In genomic region chr2:230779141-230779523, GRCh38 we compare ENCODE assay signal across 12 cellular contexts.
DNase-seq lines count a peak whose midpoint lies in the region; ATAC-seq and TF ChIP-seq lines count a peak whose summit lies in the region.
"Had no signal": no experiment of that assay in that cellular context is flagged by ENCODE, and none has a peak within 500 bp of the region (broad histone marks: within the 10 kb centered on the region; RNA-seq: fewer than 3 reads in every experiment).

No MANE protein-coding gene starts in this region.

- peaks cover 5 to 25% (median 21%) of the 10 kb centered on the region in 3 experiments for H3K36me3 Mint-ChIP-seq in H9 (ENCODE audit: insufficient read depth in 1 of 3, low read depth in 3 of 3)
- peaks cover 87% of the 10 kb centered on the region for H3K36me3 Mint-ChIP-seq in activated CD8-positive, alpha-beta T cell treated with anti-CD3 and anti-CD28 coated beads, Interleukin-2, amount 10 ng/mL, durations not matched to agents 7 days and 5 days (ENCODE audit: low read depth)

- no peak overlapping the region for H3T11ph ChIP-seq in H9 (ENCODE audit: low read length)

- H3K23me2 ChIP-seq in H9 (ENCODE audit: insufficient read length, low read depth, low read length, poor library complexity, severe bottlenecking): no peaks in the 10 kb centered on the region

- peaks cover 3% of the 10 kb centered on the region; the same call in 1 of the 2 replicates for H3K79me2 ChIP-seq in H9 (ENCODE audit: insufficient read depth, low read length)

- H2AK5ac ChIP-seq in H9 (ENCODE audit: insufficient read length, low read length): no peak overlapping the region

- peak overlapping the region in 1 of 3 experiments; percentile 17; a peak in 1 of 7 replicates for H3K27ac Mint-ChIP-seq in H9
- H3K27ac Mint-ChIP-seq in activated CD8-positive, alpha-beta T cell treated with anti-CD3 and anti-CD28 coated beads, Interleukin-2, amount 10 ng/mL, durations not matched to agents 7 days and 5 days: peak overlapping the region; percentile 74

- H2BK15ac ChIP-seq in H9 (ENCODE audit: low read depth, low read length): no peak overlapping the region

- no peak overlapping the region for H2AFZ ChIP-seq in H9 (ENCODE audit: low read length)

- DNase-seq in H9 (no peak), mucosa of descending colon (no peak), SW 1271 (lab: John Stamatoyannopoulos, UW) (no peak), NCI-H2227 (lab: John Stamatoyannopoulos, UW; ENCODE audit: unreplicated experiment) (no peak), HAP-1 (ENCODE audit: low spot score in 2 of 2) (no peak)
- peak; percentile 60 for DNase-seq in activated CD8-positive, alpha-beta T cell treated with anti-CD3 and anti-CD28 coated beads, Interleukin-2, amount 10 ng/mL, durations not matched to agents 7 days and 5 days
- DNase-seq: brain microvascular endothelial cell; NCI-H2227 treated with DMSO at 0.1 percent for 48 hours; SHP77 treated with DMSO at 0.1 percent for 48 hours; stimulated activated CD4-positive, alpha-beta T cell treated with anti-CD3 and anti-CD28 coated beads, Interleukin-1b, Interleukin-23, amount 100 ng/mL, for 48 hours had no signal

- no peak overlapping the region for H2BK5ac ChIP-seq in H9 (ENCODE audit: insufficient read length, low read length)

- POLR2A ChIA-PET in activated CD8-positive, alpha-beta T cell treated with anti-CD3 and anti-CD28 coated beads, Interleukin-2, amount 10 ng/mL, durations not matched to agents 7 days and 5 days (lab: Charles Lee): interaction anchor here (1.4 to 2.3 kb wide), 2 partner anchors 18 to 65 kb away, joined by 5 to 7 read pairs; no protein-coding TSS in a partner anchor

- WGBS in H9 (ENCODE audit: extremely low coverage, insufficient read length, low lambda C conversion rate): no CpG with 5 or more reads among the region's 3 CpGs

- H3K4me3 ChIP-seq in mucosa of descending colon: no peak overlapping the region
- H3K4me3 ChIP-seq in HAP-1: no peak overlapping the region
- H3K4me3 ChIP-seq: thoracic aorta had no signal

- no peaks in the 10 kb centered on the region for H3K9me3 ChIP-seq in H9 (ENCODE audit: control insufficient read depth, low read depth, low read length)
- H3K9me3 ChIP-seq in mucosa of descending colon: no peaks in the 10 kb centered on the region
- H3K9me3 ChIP-seq in HAP-1: no peaks in the 10 kb centered on the region
- H3K9me3 ChIP-seq: thoracic aorta had no signal

- H4K91ac ChIP-seq in H9 (ENCODE audit: insufficient read length, low read depth, low read length): no peak overlapping the region

- intact Hi-C loops in mucosa of descending colon (cut with DNase I, micrococcal nuclease): no loop called here

- H3K23ac ChIP-seq in H9 (ENCODE audit: insufficient read length, low read depth, low read length): peak overlapping the region; percentile 2

- in situ Hi-C loops in HAP-1 (cut with MboI; ENCODE audit: low sequenced_read_pairs): no loop called here

- H2BK12ac ChIP-seq in H9 (ENCODE audit: insufficient read length, low read depth, low read length): no peak overlapping the region

- H3K27me3 Mint-ChIP-seq in H9 (ENCODE audit: low read depth): no peaks in the 10 kb centered on the region
- no peaks in the 10 kb centered on the region for H3K27me3 Mint-ChIP-seq in activated CD8-positive, alpha-beta T cell treated with anti-CD3 and anti-CD28 coated beads, Interleukin-2, amount 10 ng/mL, durations not matched to agents 7 days and 5 days (ENCODE audit: low read depth)

- no peaks in the 10 kb centered on the region for H3K27me3 ChIP-seq in H9 (ENCODE audit: insufficient read depth, low read length)
- no peaks in the 10 kb centered on the region for H3K27me3 ChIP-seq in HAP-1 (ENCODE audit: low read depth)
- H3K27me3 ChIP-seq: brain microvascular endothelial cell had no signal

- no peak overlapping the region for H2BK120ac ChIP-seq in H9 (ENCODE audit: low read depth, low read length, poor library complexity, severe bottlenecking)

- H3K18ac ChIP-seq in H9 (ENCODE audit: insufficient read length, low read depth, low read length): no peak overlapping the region

- H3K36me3 ChIP-seq in mucosa of descending colon (ENCODE audit: low read depth) (no peaks in the 10 kb centered on the region), HAP-1 (replicated peaks) (peaks cover 10% of the 10 kb centered on the region)
- H3K36me3 ChIP-seq: brain microvascular endothelial cell had no signal

- H3K4me1 ChIP-seq in H9 (ENCODE audit: insufficient read depth, low read length): no peaks in the 10 kb centered on the region
- H3K4me1 ChIP-seq in mucosa of descending colon (ENCODE audit: low read depth): no peaks in the 10 kb centered on the region
- no peaks in the 10 kb centered on the region for H3K4me1 ChIP-seq in HAP-1

- peaks cover 4% of the 10 kb centered on the region in 2 experiments; a peak in 4 of 5 replicates for H3K9me3 Mint-ChIP-seq in H9
- peaks cover 16% of the 10 kb centered on the region for H3K9me3 Mint-ChIP-seq in activated CD8-positive, alpha-beta T cell treated with anti-CD3 and anti-CD28 coated beads, Interleukin-2, amount 10 ng/mL, durations not matched to agents 7 days and 5 days (ENCODE audit: insufficient read depth)

- no peak overlapping the region for H3K4me3 Mint-ChIP-seq in H9
- peak overlapping the region; percentile 22 for H3K4me3 Mint-ChIP-seq in activated CD8-positive, alpha-beta T cell treated with anti-CD3 and anti-CD28 coated beads, Interleukin-2, amount 10 ng/mL, durations not matched to agents 7 days and 5 days

- no peak overlapping the region for H2BK20ac ChIP-seq in H9 (ENCODE audit: low read depth, low read length, poor library complexity, severe bottlenecking)

- peaks cover 12% of the 10 kb centered on the region in 2 experiments for H3K4me1 Mint-ChIP-seq in H9
- H3K4me1 Mint-ChIP-seq in activated CD8-positive, alpha-beta T cell treated with anti-CD3 and anti-CD28 coated beads, Interleukin-2, amount 10 ng/mL, durations not matched to agents 7 days and 5 days (ENCODE audit: low read depth): peaks cover 85% of the 10 kb centered on the region

- no peaks in the 10 kb centered on the region for H3K79me1 ChIP-seq in H9 (ENCODE audit: insufficient read depth, low read depth, low read length, poor library complexity, severe bottlenecking)

- CTCF ChIA-PET in activated CD8-positive, alpha-beta T cell treated with anti-CD3 and anti-CD28 coated beads, Interleukin-2, amount 10 ng/mL, durations not matched to agents 7 days and 5 days (lab: Charles Lee): interaction anchor here (1.0 to 5.0 kb wide), 4 partner anchors 14 to 65 kb away, joined by 3 to 23 read pairs (median 12); no protein-coding TSS in a partner anchor

- H4K20me1 ChIP-seq in H9 (ENCODE audit: control insufficient read depth, insufficient read depth, insufficient read length): no peaks in the 10 kb centered on the region

- H3K4me2 ChIP-seq in H9 (ENCODE audit: insufficient read depth, insufficient read length, low read length): no peak overlapping the region

- no peak overlapping the region for H3K9ac ChIP-seq in H9 (ENCODE audit: extremely low read depth, insufficient read length, low read length)

- no peak overlapping the region for H4K5ac ChIP-seq in H9 (ENCODE audit: insufficient read length, low read depth, low read length)

- ATAC-seq in GM18498 (IDR thresholded peaks at IDR 0.05; ENCODE audit: unreplicated experiment) (peak; percentile 39), mucosa of descending colon (peak; percentile 55)
- peak; percentile 80 for ATAC-seq in activated CD8-positive, alpha-beta T cell treated with anti-CD3 and anti-CD28 coated beads, Interleukin-2, amount 10 ng/mL, durations not matched to agents 7 days and 5 days

- TF ChIP-seq CTCF in H9 (conservative IDR thresholded peaks at IDR 0.05) (no peak), mucosa of descending colon (IDR thresholded peaks at IDR 0.05) (no peak)

- no peak overlapping the region for H3K27ac ChIP-seq in H9 (ENCODE audit: insufficient read length, low read depth, low read length)
- H3K27ac ChIP-seq: brain microvascular endothelial cell, thoracic aorta had no signal

- no peak overlapping the region for H3K4ac ChIP-seq in H9 (ENCODE audit: low read depth, low read length)

- H3K14ac ChIP-seq in H9 (ENCODE audit: insufficient read depth, low read length): no peak overlapping the region

- no peak overlapping the region for H3K56ac ChIP-seq in H9 (ENCODE audit: insufficient read length, low read depth, low read length)

- H4K8ac ChIP-seq in H9 (replicated peaks; ENCODE audit: insufficient read length, low read depth, low read length): no peak overlapping the region
